In genomic region chr4:165343353-165344191, GRCh38 we compare ENCODE assay signal across 10 cellular contexts. TPM values are rescaled to one million over a fixed set of nuclear protein-coding genes. Genes with fewer than 3 reads are reported as not detected.
DNase-seq lines count a peak whose midpoint lies in the region; ATAC-seq and TF ChIP-seq lines count a peak whose summit lies in the region.
"Had no signal": no experiment of that assay in that cellular context is flagged by ENCODE, and none has a peak within 500 bp of the region (broad histone marks: within the 10 kb centered on the region; RNA-seq: fewer than 3 reads in every experiment).

No MANE protein-coding gene starts in this region.

- no peak overlapping the region for H2AFZ ChIP-seq in osteoblast (ENCODE audit: low read length)

- no peaks in the 10 kb centered on the region for H3K27me3 ChIP-seq in brain microvascular endothelial cell (replicated peaks)
- H3K27me3 ChIP-seq in osteoblast (ENCODE audit: insufficient read depth, low read length): no peaks in the 10 kb centered on the region

- H3K27ac ChIP-seq in brain microvascular endothelial cell (no peak overlapping the region), osteoblast (ENCODE audit: low read depth, low read length) (no peak overlapping the region)

- H4K20me1 ChIP-seq in osteoblast (ENCODE audit: insufficient read depth, low read length): no peaks in the 10 kb centered on the region

- no peaks in the 10 kb centered on the region for H3K9me3 ChIP-seq in osteoblast (ENCODE audit: low read depth, low read length)

- H3K4me3 ChIP-seq in brain microvascular endothelial cell (ENCODE audit: low read depth, low read length): no peak overlapping the region
- H3K4me3 ChIP-seq in osteoblast (ENCODE audit: insufficient read depth, low read length): no peak overlapping the region

- no peaks in the 10 kb centered on the region for H3K79me2 ChIP-seq in osteoblast (ENCODE audit: insufficient read depth, low read length)

- H3K36me3 ChIP-seq in brain microvascular endothelial cell (replicated peaks) (peaks cover 25% of the 10 kb centered on the region), osteoblast (ENCODE audit: insufficient read depth, low read length) (peaks cover 21% of the 10 kb centered on the region)

- TF ChIP-seq CTCF in brain microvascular endothelial cell (IDR thresholded peaks at IDR 0.05; ENCODE audit: low read depth, low read length, missing control alignments) (peak; percentile 38), osteoblast (IDR thresholded peaks at IDR 0.05; ENCODE audit: extremely low read depth, low read depth, low read length) (peak; percentile 39)

- in situ Hi-C loops in brain microvascular endothelial cell (cut with HindIII; ENCODE audit: low pct_ligation_motif_present, low sequenced_read_pairs): no loop called here

- H3K4me1 ChIP-seq in osteoblast (ENCODE audit: insufficient read depth, low read length): no peaks in the 10 kb centered on the region

- peak; percentile 22 for DNase-seq in NCI-H2107 treated with DMSO at 0.1 percent for 48 hours (lab: John Stamatoyannopoulos, UW; ENCODE audit: unreplicated experiment)
- DNase-seq in NCI-H2107 (lab: John Stamatoyannopoulos, UW): no peak
- peak; percentile 40 for DNase-seq in M059J (ENCODE audit: low read depth)
- DNase-seq in brain microvascular endothelial cell: no peak
- DNase-seq in osteoblast (ENCODE audit: insufficient read length, low spot score, missing footprints): no peak
- DNase-seq: activated CD8-positive, alpha-beta memory T cell treated with anti-CD3 and anti-CD28 coated beads, Interleukin-2, amount 50 U/mL, for 48 hours; NCI-H2029 treated with DMSO at 0.1 percent for 48 hours had no signal

- H3K4me2 ChIP-seq in osteoblast (ENCODE audit: insufficient read depth, low read length): no peak overlapping the region

- ATAC-seq in GM19467 (IDR thresholded peaks at IDR 0.05; ENCODE audit: unreplicated experiment): no peak
- no peak for ATAC-seq in GM18502 (IDR thresholded peaks at IDR 0.05; ENCODE audit: poor library complexity, unreplicated experiment)
- no peak for ATAC-seq in GM19463 (IDR thresholded peaks at IDR 0.05; ENCODE audit: unreplicated experiment)

RNA-seq across cellular contexts. Expression of gene MSMO1, which starts 16.1 kb away (rescaled TPM):
- total RNA-seq in M059J (2014; rRNA removed; shearing (Covaris generic)): 184 and 200 TPM in 2 replicates
- 238 and 290 TPM in 2 replicates for total RNA-seq in osteoblast

RNA-seq across cellular contexts. Expression of gene CPE, which starts 35.2 kb away (rescaled TPM):
- total RNA-seq in M059J (2014; rRNA removed; shearing (Covaris generic)): 38.3 and 53.6 TPM in 2 replicates
- total RNA-seq in osteoblast: 6.9 and 8.5 TPM in 2 replicates

Comparison
In these comparisons a context has a peak if more than half of its experiments do, and no peak if none do; other contexts are left out.
1. DNase-seq: peak in NCI-H2107 treated with DMSO at 0.1 percent for 48 hours (single experiment) and M059J (single experiment); none in NCI-H2107 (single experiment), brain microvascular endothelial cell (single experiment) and osteoblast (single experiment).